14 cellular contexts compared by ENCODE assay signal in genomic region chr6:100346828-100347227, GRCh38.
DNase-seq lines count a peak whose midpoint lies in the region; ATAC-seq and TF ChIP-seq lines count a peak whose summit lies in the region.
"Had no signal": no experiment of that assay in that cellular context is flagged by ENCODE, and none has a peak within 500 bp of the region (broad histone marks: within the 10 kb centered on the region; RNA-seq: fewer than 3 reads in every experiment).

No MANE protein-coding gene starts in this region.

- no peaks in the 10 kb centered on the region for H3K79me2 ChIP-seq in PC-9 (ENCODE audit: low read depth)

- H3K4me1 Mint-ChIP-seq in natural killer cell, result peaks cover 0 to 16% of the 10 kb centered on the region in 2 donors
- H3K4me1 Mint-ChIP-seq in CD14-positive monocyte, result peaks cover 8% of the 10 kb centered on the region
- H3K4me1 Mint-ChIP-seq: activated B cell treated with CpG ODN at 0.5 μM for 24 hours; activated T-helper 17 cell treated with anti-CD3 and anti-CD28 coated beads, Interleukin-2, amount 50 U/mL, for 72 hours had no signal

- intact Hi-C loops in PC-9 (cut with micrococcal nuclease; ENCODE audit: unreplicated experiment), result loop anchor here (1.0 to 5.0 kb wide), 3 partner anchors 125 to 231 kb away; no protein-coding TSS in a partner anchor
- intact Hi-C loops in natural killer cell (cut with micrococcal nuclease), result no loop called here
- intact Hi-C loops in CD14-positive monocyte (cut with micrococcal nuclease), result no loop called here
- intact Hi-C loops in A673 (cut with micrococcal nuclease; ENCODE audit: unreplicated experiment), result no loop called here

- H3K27me3 ChIP-seq in PC-9 (ENCODE audit: insufficient read depth, low read depth) (no peaks in the 10 kb centered on the region), A673 (replicated peaks; ENCODE audit: insufficient read depth, low read depth, low read length, poor library complexity) (no peaks in the 10 kb centered on the region)
- H3K27me3 ChIP-seq: right lobe of liver had no signal

- no peaks in the 10 kb centered on the region for H3K4me1 ChIP-seq in PC-9 (replicated peaks; ENCODE audit: insufficient read depth)
- peaks cover 11% of the 10 kb centered on the region for H3K4me1 ChIP-seq in A673 (ENCODE audit: insufficient read depth, low read length, poor library complexity, severe bottlenecking)
- H3K4me1 ChIP-seq: right lobe of liver had no signal

- ATAC-seq in GM21619 (IDR thresholded peaks at IDR 0.05; ENCODE audit: unreplicated experiment) (peak; percentile 44), natural killer cell (no peak)
- ATAC-seq: activated T-helper 17 cell treated with anti-CD3 and anti-CD28 coated beads, Interleukin-2, amount 50 U/mL, for 72 hours; mucosa of descending colon; right lobe of liver had no signal

- POLR2A ChIA-PET in PC-9 (lab: Charles Lee; ENCODE audit: unreplicated experiment) (interaction anchor here (0.7 kb wide), 1 partner anchor 34 kb away, joined by 35 read pairs; no protein-coding TSS in a partner anchor), A673 (lab: Charles Lee; ENCODE audit: low non-redundant PET) (no interaction called here)

- peaks cover 0 to 5% of the 10 kb centered on the region in 2 donors for H3K9me3 Mint-ChIP-seq in natural killer cell
- peaks cover 0 to 2% (median 0%) of the 10 kb centered on the region in 7 donors for H3K9me3 Mint-ChIP-seq in CD14-positive monocyte
- H3K9me3 Mint-ChIP-seq: activated B cell treated with CpG ODN at 0.5 μM for 24 hours; activated T-helper 17 cell treated with anti-CD3 and anti-CD28 coated beads, Interleukin-2, amount 50 U/mL, for 72 hours had no signal

- H3K4me3 ChIP-seq in PC-9 (no peak overlapping the region), epithelial cell of esophagus (ENCODE audit: low read length) (no peak overlapping the region), A673 (ENCODE audit: low read depth, low read length, poor library complexity, severe bottlenecking) (no peak overlapping the region)
- H3K4me3 ChIP-seq: mucosa of descending colon, right lobe of liver had no signal

- no peaks in the 10 kb centered on the region for H3K36me3 Mint-ChIP-seq in natural killer cell
- no peaks in the 10 kb centered on the region for H3K36me3 Mint-ChIP-seq in CD14-positive monocyte

- peaks cover 0 to 3% of the 10 kb centered on the region in 2 donors for H3K27me3 Mint-ChIP-seq in natural killer cell (ENCODE audit: low read depth in 2 of 2)
- peaks cover 0 to 2% (median 0%) of the 10 kb centered on the region in 3 donors for H3K27me3 Mint-ChIP-seq in CD14-positive monocyte (ENCODE audit: low read depth in 3 of 3)

- BruUV-seq in PC-9 (replicated peaks; lab: Mats Ljungman, UMichigan) (no TSS peak), A673 (replicated peaks; lab: Mats Ljungman, UMichigan) (no TSS peak)

- TF ChIP-seq CTCF in PC-9 (conservative IDR thresholded peaks at IDR 0.05) (no peak), epithelial cell of esophagus (IDR thresholded peaks at IDR 0.05; ENCODE audit: insufficient read depth, low read depth, low read length, missing control alignments) (no peak), natural killer cell (IDR thresholded peaks at IDR 0.05) (no peak), CD14-positive monocyte (IDR thresholded peaks at IDR 0.05) (no peak), A673 (conservative IDR thresholded peaks at IDR 0.05; ENCODE audit: low read depth, low read length) (no peak)

- H3K9me3 ChIP-seq in PC-9 (ENCODE audit: insufficient read depth, low read depth) (no peaks in the 10 kb centered on the region), A673 (ENCODE audit: low read depth, low read length, poor library complexity, severe bottlenecking) (no peaks in the 10 kb centered on the region)
- H3K9me3 ChIP-seq: mucosa of descending colon, right lobe of liver had no signal

- H3K4me3 Mint-ChIP-seq in natural killer cell, result no peak overlapping the region
- no peak overlapping the region for H3K4me3 Mint-ChIP-seq in CD14-positive monocyte
- H3K4me3 Mint-ChIP-seq: activated B cell treated with CpG ODN at 0.5 μM for 24 hours; activated T-helper 17 cell treated with anti-CD3 and anti-CD28 coated beads, Interleukin-2, amount 50 U/mL, for 72 hours had no signal

- H3K36me3 ChIP-seq in PC-9 (ENCODE audit: low read depth), result no peaks in the 10 kb centered on the region
- H3K36me3 ChIP-seq in A673 (ENCODE audit: insufficient read depth, low read length, poor library complexity, severe bottlenecking), result no peaks in the 10 kb centered on the region
- H3K36me3 ChIP-seq: right lobe of liver had no signal

- H3K9me2 ChIP-seq in PC-9 (ENCODE audit: insufficient read depth), result no peaks in the 10 kb centered on the region

- H3K27ac Mint-ChIP-seq in natural killer cell, result no peak overlapping the region
- no peak overlapping the region for H3K27ac Mint-ChIP-seq in CD14-positive monocyte
- H3K27ac Mint-ChIP-seq: activated B cell treated with CpG ODN at 0.5 μM for 24 hours; activated T-helper 17 cell treated with anti-CD3 and anti-CD28 coated beads, Interleukin-2, amount 50 U/mL, for 72 hours had no signal

- no peaks in the 10 kb centered on the region for H4K20me1 ChIP-seq in PC-9 (ENCODE audit: insufficient read depth)

- CTCF ChIA-PET in PC-9 (lab: Charles Lee) (interaction anchor here (0.5 to 0.7 kb wide), 2 partner anchors 89 to 133 kb away, joined by 3 to 10 read pairs; no protein-coding TSS in a partner anchor), A673 (lab: Charles Lee) (no interaction called here)

- no peak overlapping the region for H3K4me2 ChIP-seq in PC-9

- H3K27ac ChIP-seq in PC-9, result no peak overlapping the region
- no peak overlapping the region for H3K27ac ChIP-seq in A673 (ENCODE audit: low read depth, low read length, poor library complexity, severe bottlenecking)
- H3K27ac ChIP-seq: right lobe of liver had no signal

- DNase-seq in A172 (ENCODE audit: low spot score) (peak; percentile 21), PC-9 (no peak), epithelial cell of esophagus (ENCODE audit: low read depth) (peak; percentile 28), natural killer cell (no peak), CD14-positive monocyte (ENCODE audit: low spot score) (no peak), A673 (ENCODE audit: low spot score) (no peak)
- DNase-seq in activated CD4-positive, alpha-beta T cell treated with anti-CD3 and anti-CD28 coated beads, Interleukin-2, amount 50 U/mL, for 1 hour, result no peak
- DNase-seq: 8988T, activated B cell treated with CpG ODN at 0.5 μM for 24 hours, mucosa of descending colon, NCI-H2107, right lobe of liver had no signal

- 0 out of 2 replicates have a peak overlapping the region, but pooled peaks have one; percentile 44 for H2AFZ ChIP-seq in PC-9

- H3F3A ChIP-seq in PC-9 (ENCODE audit: insufficient read depth, low read depth), result no peaks in the 10 kb centered on the region

Comparison
In these comparisons a context has a peak if more than half of its experiments do, and no peak if none do; other contexts are left out.
1. DNase-seq: peak in A172 (single experiment) and epithelial cell of esophagus (single experiment); none in PC-9 (0 of 2), natural killer cell (single experiment), CD14-positive monocyte (single experiment), A673 (single experiment) and activated CD4-positive, alpha-beta T cell treated with anti-CD3 and anti-CD28 coated beads, Interleukin-2, amount 50 U/mL, for 1 hour (single experiment).